8 cellular contexts compared by ENCODE assay signal in genomic region chr3:30693470-30694120, GRCh38.
A peak's percentile ranks its signal among the peaks of the same experiment; 100 is the strongest.
DNase-seq lines count a peak whose midpoint lies in the region; ATAC-seq, FAIRE-seq and TF ChIP-seq lines count a peak whose summit lies in the region.

No MANE protein-coding gene starts in this region.

- TF ChIP-seq CTCF in IMR-90 (conservative IDR thresholded peaks at IDR 0.05; ENCODE audit: low read depth, low read length) = peak; percentile 92
- TF ChIP-seq CTCF in astrocyte (IDR thresholded peaks at IDR 0.05; ENCODE audit: insufficient read depth, low read depth, low read length) = peak; percentile 86
- peak; percentile 79 to 88 (median 82) for TF ChIP-seq CTCF in sigmoid colon (IDR thresholded peaks at IDR 0.05)

- H2AK5ac ChIP-seq in IMR-90 (ENCODE audit: low read depth, low read length) = no peak overlapping the region

- H3K4me1 ChIP-seq in IMR-90 (ENCODE audit: control insufficient read depth, insufficient read depth, low read length) (peaks cover 7% of the 10 kb centered on the region), astrocyte (ENCODE audit: insufficient read depth, low read length) (peaks cover 13% of the 10 kb centered on the region), sigmoid colon (peaks cover 0 to 74% (median 62%) of the 10 kb centered on the region in 4 donors)

- H3K79me2 ChIP-seq in astrocyte (ENCODE audit: insufficient read depth, low read length) = peaks cover 6% of the 10 kb centered on the region

- TF ChIP-seq POLR2A in IMR-90 (IDR thresholded peaks at IDR 0.05; ENCODE audit: low read depth, low read length) = peak; percentile 49; the same call in 1 of the 2 replicates
- no peak for TF ChIP-seq POLR2A in sigmoid colon (IDR thresholded peaks at IDR 0.05)

- peak overlapping the region; percentile 21; the same call in 1 of the 2 replicates for H2BK120ac ChIP-seq in IMR-90 (ENCODE audit: low read depth, low read length)

- peak; percentile 99 for TF ChIP-seq RAD21 in IMR-90 (IDR thresholded peaks at IDR 0.05; ENCODE audit: low read length)

- WGBS in IMR-90 (ENCODE audit: extremely low coverage in 2 of 2, insufficient read length in 1 of 2), 2 experiments = 0% methylated on average over 1 of the region's 2 CpGs; no CpG with 5 or more reads in 1 of the 2 experiments
- WGBS in sigmoid colon, 2 donors = 1 to 4% methylated on average over 2 of the region's 2 CpGs

- H3K27ac ChIP-seq in IMR-90 (ENCODE audit: insufficient read depth, low read length) = no peak overlapping the region
- no peak overlapping the region for H3K27ac ChIP-seq in astrocyte (ENCODE audit: low read depth, low read length)
- peak overlapping the region; percentile 72 to 83 (median 75) for H3K27ac ChIP-seq in sigmoid colon

- no peak overlapping the region for H3K27ac Mint-ChIP-seq in astrocyte (ENCODE audit: unreplicated experiment)

- in situ Hi-C loops in IMR-90 (cut with MboI; ENCODE audit: low sequenced_read_pairs) = loop anchor here (10.0 kb wide), 1 partner anchor 659 kb away; no protein-coding TSS in a partner anchor

- no peak overlapping the region for H3K56ac ChIP-seq in IMR-90 (ENCODE audit: extremely low read depth, insufficient read depth, low read length)

- FAIRE-seq in astrocyte (lab: Jason Lieb, UNC) = no peak

- H3K36me3 Mint-ChIP-seq in astrocyte (ENCODE audit: low read depth, unreplicated experiment) = peaks cover 10% of the 10 kb centered on the region

- H2BK15ac ChIP-seq in IMR-90 (ENCODE audit: low read depth, low read length) = no peak overlapping the region

- H3K9me3 ChIP-seq in IMR-90 (ENCODE audit: control insufficient read depth, insufficient read depth, low read length) = no peaks in the 10 kb centered on the region
- no peaks in the 10 kb centered on the region for H3K9me3 ChIP-seq in astrocyte (ENCODE audit: insufficient read depth, low read depth, low read length)
- no peaks in the 10 kb centered on the region for H3K9me3 ChIP-seq in sigmoid colon

- H2BK5ac ChIP-seq in IMR-90 (ENCODE audit: low read depth, low read length, poor library complexity, severe bottlenecking) = no peak overlapping the region

- no peak overlapping the region for H4K8ac ChIP-seq in IMR-90 (ENCODE audit: low read depth in 2 of 2, low read length in 2 of 2)

- H4K20me1 ChIP-seq in IMR-90 (ENCODE audit: insufficient read depth, low read length) = no peaks in the 10 kb centered on the region
- H4K20me1 ChIP-seq in astrocyte (ENCODE audit: insufficient read depth, low read length) = no peaks in the 10 kb centered on the region

- peaks cover 24% of the 10 kb centered on the region for H3K36me3 ChIP-seq in IMR-90 (ENCODE audit: control insufficient read depth, insufficient read depth, low read length)
- H3K36me3 ChIP-seq in astrocyte (ENCODE audit: insufficient read depth, low read length) = peaks cover 40% of the 10 kb centered on the region
- peaks cover 0 to 76% (median 4%) of the 10 kb centered on the region in 4 donors for H3K36me3 ChIP-seq in sigmoid colon

- H3K4ac ChIP-seq in IMR-90 (ENCODE audit: low read depth, low read length) = peak overlapping the region; percentile 1; the same call in 1 of the 2 replicates

- no peak overlapping the region for H3K4me3 Mint-ChIP-seq in astrocyte (ENCODE audit: unreplicated experiment)

- no peak for TF ChIP-seq EP300 in sigmoid colon (IDR thresholded peaks at IDR 0.05)

- peaks cover 9% of the 10 kb centered on the region for H3K9me1 ChIP-seq in IMR-90 (ENCODE audit: insufficient read depth, low read length)

- H3K4me3 ChIP-seq in IMR-90 (ENCODE audit: insufficient read depth, low read depth, low read length) (no peak overlapping the region), astrocyte (ENCODE audit: insufficient read depth, low read depth, low read length) (no peak overlapping the region), sigmoid colon (no peak overlapping the region)

- dilution Hi-C loops in IMR-90 (cut with HindIII; ENCODE audit: low sequenced_read_pairs, unreplicated experiment) = no loop called here

- H3K4me2 ChIP-seq in IMR-90 (ENCODE audit: low read depth, low read length) = no peak overlapping the region
- H3K4me2 ChIP-seq in astrocyte (ENCODE audit: low read length) = no peak overlapping the region

- H3K9ac ChIP-seq in IMR-90 (ENCODE audit: low read depth, low read length) = no peak overlapping the region
- H3K9ac ChIP-seq in astrocyte (ENCODE audit: low read length) = no peak overlapping the region

- H2AFZ ChIP-seq in IMR-90 (replicated peaks; ENCODE audit: low read length, poor library complexity) = no peak overlapping the region
- H2AFZ ChIP-seq in astrocyte (ENCODE audit: low read depth, low read length) = no peak overlapping the region

- no peaks in the 10 kb centered on the region for H3K27me3 Mint-ChIP-seq in astrocyte (ENCODE audit: low read depth, unreplicated experiment)

- no peak overlapping the region for H2AK9ac ChIP-seq in IMR-90 (replicated peaks; ENCODE audit: low read depth, low read length, poor library complexity)

- peaks cover 5 to 15% of the 10 kb centered on the region in 2 experiments; a peak in 2 of 4 replicates for H3K79me1 ChIP-seq in IMR-90 (ENCODE audit: low read depth in 1 of 2, low read length in 2 of 2)

- POLR2A ChIA-PET in IMR-90 (lab: Charles Lee; ENCODE audit: unreplicated experiment) = interaction anchor here (1.0 kb wide), 1 partner anchor 86 kb away, joined by 5 read pairs; no protein-coding TSS in a partner anchor

- H3K18ac ChIP-seq in IMR-90 (ENCODE audit: low read depth, low read length) = no peak overlapping the region

- no peak overlapping the region for H2BK20ac ChIP-seq in IMR-90 (ENCODE audit: low read depth, low read length)

- no peaks in the 10 kb centered on the region for H3K9me3 Mint-ChIP-seq in astrocyte (ENCODE audit: unreplicated experiment)

- H3K14ac ChIP-seq in IMR-90 (replicated peaks; ENCODE audit: low read depth, low read length) = no peak overlapping the region

- H4K91ac ChIP-seq in IMR-90 (ENCODE audit: insufficient read depth, low read depth, low read length) = no peak overlapping the region

- BruUV-seq in IMR-90 (replicated peaks; lab: Mats Ljungman, UMichigan) = TSS peak; percentile 74

- CTCF ChIA-PET in IMR-90 (lab: Yijun Ruan, JAX) = interaction anchor here (0.6 to 1.8 kb wide), 18 partner anchors 11 to 730 kb away, joined by 3 to 8 read pairs (median 4); partner anchors contain the start of gene TGFBR2

- intact Hi-C loops in IMR-90 (cut with micrococcal nuclease) (loop anchor here (1.0 to 5.0 kb wide), 7 partner anchors 59 to 651 kb away; partner anchors contain the start of gene TGFBR2), sigmoid colon (cut with DNase I) (loop anchor here (2.0 to 5.0 kb wide), 5 partner anchors 175 to 651 kb away; no protein-coding TSS in a partner anchor)

- H3K23ac ChIP-seq in IMR-90 (ENCODE audit: low read depth, low read length) = no peak overlapping the region

- H3K27me3 ChIP-seq in IMR-90 (ENCODE audit: control insufficient read depth, insufficient read depth, low read length) (no peaks in the 10 kb centered on the region), astrocyte (ENCODE audit: insufficient read depth, low read length) (no peaks in the 10 kb centered on the region), sigmoid colon (no peaks in the 10 kb centered on the region)

- DNase-seq in activated CD4-positive, alpha-beta T cell treated with anti-CD3 and anti-CD28 coated beads for 1 hour = peak; percentile 22
- no peak for DNase-seq in activated CD4-positive, alpha-beta T cell treated with anti-CD3 and anti-CD28 coated beads, Interleukin-2, amount 50 U/mL, for 48 hours
- DNase-seq in IMR-90 (peak; percentile 77), RKO (ENCODE audit: low spot score) (peak; percentile 74), astrocyte (ENCODE audit: low read depth) (peak; percentile 54), hepatic stellate cell (ENCODE audit: low spot score) (peak; percentile 48), sigmoid colon (peak; percentile 72)

- peaks cover 24% of the 10 kb centered on the region for H3K4me1 Mint-ChIP-seq in astrocyte (ENCODE audit: low read depth, unreplicated experiment)

- peak; percentile 89 for ATAC-seq in GM21723 (IDR thresholded peaks at IDR 0.05; ENCODE audit: unreplicated experiment)
- peak; percentile 80 for ATAC-seq in IMR-90 (ENCODE audit: low read depth)

- H4K5ac ChIP-seq in IMR-90 (ENCODE audit: low read depth, low read length) = no peak overlapping the region

TF ChIP-seq in IMR-90, 13 proteins besides CTCF, POLR2A, EP300 and RAD21:
- TF ChIP-seq FOS (IDR thresholded peaks at IDR 0.05; ENCODE audit: low read depth, low read length) = no peak
- peak; percentile 95 for TF ChIP-seq SMC3 (IDR thresholded peaks at IDR 0.05; ENCODE audit: low read depth, low read length)

Comparison
In these comparisons a context has a peak if more than half of its experiments do, and no peak if none do; other contexts are left out.
1. DNase-seq: peak in activated CD4-positive, alpha-beta T cell treated with anti-CD3 and anti-CD28 coated beads for 1 hour (single experiment), IMR-90 (single experiment), RKO (single experiment), astrocyte (single experiment), hepatic stellate cell (single experiment) and sigmoid colon (single experiment); none in activated CD4-positive, alpha-beta T cell treated with anti-CD3 and anti-CD28 coated beads, Interleukin-2, amount 50 U/mL, for 48 hours (0 of 2).
2. H3K27ac ChIP-seq: peak in sigmoid colon (4 of 4); none in IMR-90 (single experiment) and astrocyte (single experiment).
3. Peak in every context shown above with its lines, with median percentiles within 50 percentile points of each other: CTCF ChIP-seq.